ENCODE assay signal across 22 cellular contexts in genomic region chr3:172079326-172079976, GRCh38.
"Had no signal": no experiment of that assay in that cellular context is flagged by ENCODE, and none has a peak within 500 bp of the region (broad histone marks: within the 10 kb centered on the region; RNA-seq: fewer than 3 reads in every experiment).

No MANE protein-coding gene starts in this region.

- H3K36me3 ChIP-seq: lower lobe of right lung, neural progenitor cell, pancreas, tibial artery, vagina, WERI-Rb-1 had no signal

- H3K27me3 ChIP-seq: neural progenitor cell, pancreas, spleen, tibial artery, vagina had no signal

- H3K27ac Mint-ChIP-seq: neural progenitor cell had no signal

- H3K4me3 ChIP-seq: lower lobe of right lung, neural progenitor cell, pancreas, spleen, tibial artery, vagina had no signal

- H3K27ac ChIP-seq: lower lobe of right lung, neural progenitor cell, tibial artery, vagina, WERI-Rb-1 had no signal

- ATAC-seq: lower lobe of right lung, pancreas, sciatic nerve had no signal

- FAIRE-seq: endometrium, frontal cortex, pancreas had no signal

- H3K9ac ChIP-seq: neural progenitor cell had no signal

- DNase-seq: activated CD4-positive, alpha-beta T cell treated with anti-CD3 and anti-CD28 coated beads for 1 hour; activated CD8-positive, alpha-beta memory T cell treated with anti-CD3 and anti-CD28 coated beads for 24 hours; activated CD8-positive, alpha-beta memory T cell treated with anti-CD3 and anti-CD28 coated beads, Interleukin-2, amount 50 U/mL, for 48 hours; activated effector memory CD4-positive, alpha-beta T cell treated with Interleukin-2 at 50 U/mL for 16 hours; activated naive CD4-positive, alpha-beta T cell treated with anti-CD3 and anti-CD28 coated beads, Interleukin-2, amount 50 U/mL, for 16 hours; activated T-cell treated with anti-CD3 and anti-CD28 coated beads, Interleukin-2, amount 50 U/mL, for 48 hours; aorta; cortex of kidney; erythroblast; head of caudate nucleus; lower lobe of right lung; pancreas; spleen; stimulated activated naive CD4-positive, alpha-beta T cell; substantia nigra; tibial artery; WERI-Rb-1 had no signal

- H3K4me3 Mint-ChIP-seq: neural progenitor cell had no signal

- H3K9me3 ChIP-seq: lower lobe of right lung, pancreas, spleen, tibial artery, vagina had no signal
